2 cellular contexts compared by ENCODE assay signal in genomic region chr2:118498943-118499342, GRCh38.
TF ChIP-seq lines count a peak whose summit lies in the region.

No MANE protein-coding gene starts in this region.

TF ChIP-seq in GM23338, 12 proteins besides CTCF, POLR2A, EP300 and RAD21:
- TF ChIP-seq REST (IDR thresholded peaks at IDR 0.05; ENCODE audit: unreplicated experiment) = no peak
- TF ChIP-seq JUNB (IDR thresholded peaks at IDR 0.05; ENCODE audit: unreplicated experiment) = no peak
TF ChIP-seq in GM23338: peak in this region for 0.

TF ChIP-seq in H1, 55 proteins besides CTCF, POLR2A, EP300 and RAD21:
- TF ChIP-seq EZH2 (IDR thresholded peaks at IDR 0.05; ENCODE audit: low read depth, low read length, severe bottlenecking) (no peak), SIN3A (conservative IDR thresholded peaks at IDR 0.05 in 1 of 2, IDR thresholded peaks at IDR 0.05 in 1 of 2; ENCODE audit: low read depth in 1 of 2, low read length in 2 of 2) (no peak), NRF1 (IDR thresholded peaks at IDR 0.05; ENCODE audit: low read depth, low read length) (no peak), TAF1 (IDR thresholded peaks at IDR 0.05; ENCODE audit: low read depth, low read length) (no peak), SAP30 (IDR thresholded peaks at IDR 0.05; ENCODE audit: insufficient read depth, insufficient replicate concordance, low read length) (no peak), RNF2 (IDR thresholded peaks at IDR 0.05; ENCODE audit: borderline replicate concordance, low read depth, low read length, missing control alignments, poor library complexity, severe bottlenecking) (no peak), JUN (IDR thresholded peaks at IDR 0.05; ENCODE audit: low read depth, low read length) (no peak), ASH2L (IDR thresholded peaks at IDR 0.05; ENCODE audit: low read length) (no peak), KDM4A (IDR thresholded peaks at IDR 0.05; ENCODE audit: low read depth, low read length, severe bottlenecking) (no peak), CEBPB (IDR thresholded peaks at IDR 0.05; ENCODE audit: low read depth, low read length) (no peak)
